Comparison of ENCODE assay signal across 15 cellular contexts in the genomic region with DNA sequence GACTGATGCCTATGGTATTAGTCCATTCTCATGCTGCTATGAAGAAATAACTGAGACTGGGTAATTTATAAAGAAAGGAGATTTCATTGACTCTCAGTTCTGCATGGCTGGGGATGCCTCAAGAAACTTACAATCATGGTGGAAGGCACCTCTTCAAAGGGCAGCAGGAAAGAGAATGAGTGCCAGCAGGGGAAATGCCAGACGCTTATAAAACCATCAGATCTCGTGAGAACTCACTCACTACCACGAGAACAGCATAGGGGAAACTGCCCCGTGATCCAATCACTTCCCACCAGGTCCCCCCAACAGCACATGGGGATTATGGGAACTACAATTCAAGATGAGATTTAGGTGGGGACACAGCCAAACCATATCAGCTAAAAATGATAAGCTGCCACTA. TPM values are rescaled to one million over a fixed set of nuclear protein-coding genes. Genes with fewer than 3 reads are reported as not detected.
"Had no signal": no experiment of that assay in that cellular context is flagged by ENCODE, and none has a peak within 500 bp of the region (broad histone marks: within the 10 kb centered on the region; RNA-seq: fewer than 3 reads in every experiment).

No MANE protein-coding gene starts in this region.

RNA-seq across cellular contexts. Expression of gene PLEKHG7, which starts 48.5 kb away (rescaled TPM):
- total RNA-seq: activated CD4-positive, alpha-beta memory T cell treated with anti-CD3 and anti-CD28 coated beads for 36 hours; activated CD4-positive, alpha-beta T cell treated with anti-CD3 and anti-CD28 coated beads, Interleukin-2, amount 10 ng/mL, durations not matched to agents 24 days and 14 days; activated CD8-positive, alpha-beta memory T cell treated with anti-CD3 and anti-CD28 coated beads for 36 hours; activated CD8-positive, alpha-beta T cell treated with anti-CD3 and anti-CD28 coated beads for 36 hours; activated naive CD4-positive, alpha-beta T cell treated with anti-CD3 and anti-CD28 coated beads for 36 hours; activated naive CD4-positive, alpha-beta T cell treated with anti-CD3 and anti-CD28 coated beads, Interleukin-2, amount 50 U/mL, for 72 hours; activated naive CD8-positive, alpha-beta T cell treated with anti-CD3 and anti-CD28 coated beads for 36 hours; activated T-cell treated with anti-CD3 and anti-CD28 coated beads, Interleukin-2, amount 50 U/mL, for 4 hours; activated T-cell treated with anti-CD3 and anti-CD28 coated beads, Interleukin-2, amount 50 U/mL, for 72 hours; activated T-helper 1 cell treated with anti-CD3 and anti-CD28 coated beads, Interleukin-12 subunit alpha, Interleukin-12 subunit beta, Interleukin-2, Interleukin-4 antibody, amounts not matched to agents 30 ng/mL and 10 ng/mL and 1 ng/mL, durations not matched to agents 14 hours and 24 hours and 36 hours; activated T-helper 17 cell treated with anti-CD3 and anti-CD28 coated beads, Interleukin-2, amount 50 U/mL, for 72 hours; ascending aorta; bronchial epithelial cell; cardiac muscle cell; T-helper 1 cell treated with Interleukin-12 subunit alpha and Interleukin-12 subunit beta and Interleukin-4 antibody, amounts not matched to agents 30 ng/mL and 1 ng/mL, for 36 hours had no signal
- polyA plus RNA-seq: cardiac muscle cell had no signal
